Comparison of ENCODE assay signal across 10 cellular contexts in the genomic region with DNA sequence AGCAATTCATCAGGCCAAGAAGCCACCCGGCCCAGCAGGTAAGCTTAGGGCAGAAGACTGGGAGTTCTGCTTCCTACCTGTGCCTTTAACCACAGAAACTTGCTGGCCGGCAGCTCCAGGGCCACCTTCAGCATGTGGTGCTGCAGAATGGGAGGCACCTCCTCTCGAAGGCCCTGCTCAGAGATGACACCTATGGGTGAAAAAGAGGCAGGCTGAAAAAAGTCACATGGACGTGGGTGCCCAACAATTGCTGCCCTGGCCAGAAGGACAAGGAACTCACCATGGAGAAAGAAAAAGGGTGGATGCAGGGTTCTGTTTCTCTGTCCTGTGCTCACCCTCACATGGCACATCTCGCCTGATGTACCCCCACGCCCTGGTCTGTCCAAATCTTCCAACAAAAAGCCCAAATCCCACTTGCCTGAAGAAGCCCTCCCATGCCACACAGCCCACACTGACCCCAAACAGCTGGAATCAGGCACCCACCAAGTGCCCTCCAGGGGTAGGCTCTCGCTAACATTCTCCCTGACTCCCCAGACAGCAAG. TPM values are rescaled to one million over a fixed set of nuclear protein-coding genes. Genes with fewer than 3 reads are reported as not detected.
A peak's percentile ranks its signal among the peaks of the same experiment; 100 is the strongest.
DNase-seq lines count a peak whose midpoint lies in the region; TF ChIP-seq lines count a peak whose summit lies in the region.
"Had no signal": no experiment of that assay in that cellular context is flagged by ENCODE, and none has a peak within 500 bp of the region (broad histone marks: within the 10 kb centered on the region; RNA-seq: fewer than 3 reads in every experiment).

No MANE protein-coding gene starts in this region.

- no peaks in the 10 kb centered on the region for H3K27me3 ChIP-seq in DOHH2 (ENCODE audit: control insufficient read depth, low read length)

- no peaks in the 10 kb centered on the region for H3K4me1 ChIP-seq in DOHH2 (ENCODE audit: control insufficient read depth, low read length)

- H3K4me1 Mint-ChIP-seq in progenitor cell of endocrine pancreas (ENCODE audit: low read depth), result no peaks in the 10 kb centered on the region

- no peak overlapping the region for H3K4me3 ChIP-seq in DOHH2 (ENCODE audit: low read length)
- no peak overlapping the region for H3K4me3 ChIP-seq in astrocyte of the spinal cord (ENCODE audit: low read depth, low read length)

- no peak overlapping the region for H3K27ac ChIP-seq in DOHH2 (ENCODE audit: low read depth, low read length)

- H3K27ac Mint-ChIP-seq in progenitor cell of endocrine pancreas, result no peak overlapping the region

- no peaks in the 10 kb centered on the region; the same call in 1 of the 2 replicates for H3K79me2 ChIP-seq in DOHH2 (ENCODE audit: control insufficient read depth, low read length)

- TF ChIP-seq CTCF in DOHH2 (IDR thresholded peaks at IDR 0.05; ENCODE audit: low read depth, low read length, poor library complexity, severe bottlenecking) (peak; percentile 32), astrocyte of the spinal cord (IDR thresholded peaks at IDR 0.05; ENCODE audit: low read depth, low read length) (peak; percentile 24), progenitor cell of endocrine pancreas (IDR thresholded peaks at IDR 0.05; ENCODE audit: unreplicated experiment) (no peak)

- H3K4me2 ChIP-seq in DOHH2 (ENCODE audit: low read length), result no peak overlapping the region

- H3K9me3 ChIP-seq in DOHH2 (ENCODE audit: control insufficient read depth, insufficient read depth, low read length), result no peaks in the 10 kb centered on the region

- H3K27me3 Mint-ChIP-seq in progenitor cell of endocrine pancreas, result no peaks in the 10 kb centered on the region

- peaks cover 95% of the 10 kb centered on the region for H3K36me3 ChIP-seq in DOHH2 (ENCODE audit: control insufficient read depth, low read length)

- in situ Hi-C loops in astrocyte of the spinal cord (cut with HindIII; ENCODE audit: low sequenced_read_pairs), result no loop called here

- H3K9me3 Mint-ChIP-seq in progenitor cell of endocrine pancreas (ENCODE audit: low read depth), result no peaks in the 10 kb centered on the region
- H3K9me3 Mint-ChIP-seq: neural crest cell had no signal

- DNase-seq in HT1080 (ENCODE audit: low read depth) (peak; percentile 7), astrocyte of the spinal cord (ENCODE audit: low read depth, low spot score) (no peak), lung microvascular endothelial cell (ENCODE audit: low read depth in 2 of 2) (peak; percentile 15 to 25), OCI-M1 (lab: John Stamatoyannopoulos, UW) (no peak), SKM-1 treated with dmso at 0.1 percent for 144 hours (lab: John Stamatoyannopoulos, UW; ENCODE audit: unreplicated experiment) (no peak), progenitor cell of endocrine pancreas (ENCODE audit: low spot score, unreplicated experiment) (no peak)
- DNase-seq: activated CD4-positive, alpha-beta T cell treated with anti-CD3 and anti-CD28 coated beads for 4 hours; hippocampal formation had no signal

- no peak overlapping the region for H3K4me3 Mint-ChIP-seq in progenitor cell of endocrine pancreas (ENCODE audit: low read depth)
- H3K4me3 Mint-ChIP-seq: neural crest cell had no signal

- H3K36me3 Mint-ChIP-seq in progenitor cell of endocrine pancreas (ENCODE audit: insufficient read depth), result peaks cover 23% of the 10 kb centered on the region

- H3F3A ChIP-seq in DOHH2 (ENCODE audit: control insufficient read depth, insufficient read depth), result no peaks in the 10 kb centered on the region

- no peaks in the 10 kb centered on the region for H4K20me1 ChIP-seq in DOHH2 (ENCODE audit: control insufficient read depth, insufficient read depth, low read depth, low read length)

- H3K9me2 ChIP-seq in DOHH2 (replicated peaks; ENCODE audit: control insufficient read depth, low read length), result no peaks in the 10 kb centered on the region

RNA-seq across cellular contexts. Expression of a gene that starts 33.0 kb away (rescaled TPM):
- 38.1 and 38.8 TPM in 2 replicates for total RNA-seq in HT1080 (2014; rRNA removed; shearing (Covaris generic))
- 11.8 and 14.1 TPM in 2 replicates for polyA plus RNA-seq in HT1080 (2015; cell fraction: cytosol; rRNA removed)
- 80.0 and 83.5 TPM in 2 replicates for polyA plus RNA-seq in HT1080 (2015; cell fraction: nucleus; rRNA removed)
- total RNA-seq in lung microvascular endothelial cell, result 12.6 and 16.5 TPM in 2 replicates
- 17.0 and 17.1 TPM in 2 replicates for total RNA-seq in progenitor cell of endocrine pancreas

RNA-seq across cellular contexts. Expression of a gene that starts 52.7 kb away (rescaled TPM):
- total RNA-seq in HT1080 (2014; rRNA removed; shearing (Covaris generic)), result not detected in 2 replicates
- 0.34 and 0.87 TPM in 2 replicates for polyA plus RNA-seq in HT1080 (2015; cell fraction: cytosol; rRNA removed)
- 1.2 and 2.5 TPM in 2 replicates for polyA plus RNA-seq in HT1080 (2015; cell fraction: nucleus; rRNA removed)
- total RNA-seq in lung microvascular endothelial cell, result 13.5 and 13.7 TPM in 2 replicates
- not detected in 2 replicates for total RNA-seq in progenitor cell of endocrine pancreas
- total RNA-seq: neural crest cell had no signal

Comparison
In these comparisons a context has a peak if more than half of its experiments do, and no peak if none do; other contexts are left out.
1. DNase-seq: peak in HT1080 (single experiment) and lung microvascular endothelial cell (2 of 2); none in astrocyte of the spinal cord (single experiment), OCI-M1 (single experiment), SKM-1 treated with dmso at 0.1 percent for 144 hours (single experiment) and progenitor cell of endocrine pancreas (single experiment).
2. RNA of a gene that starts 52.7 kb away (total RNA-seq): 13.5 to 13.7 TPM in lung microvascular endothelial cell; not detected in HT1080 and not detected in progenitor cell of endocrine pancreas; every median in the first group is over 10 times any median in the second.